18 cellular contexts compared by ENCODE assay signal in the genomic region with DNA sequence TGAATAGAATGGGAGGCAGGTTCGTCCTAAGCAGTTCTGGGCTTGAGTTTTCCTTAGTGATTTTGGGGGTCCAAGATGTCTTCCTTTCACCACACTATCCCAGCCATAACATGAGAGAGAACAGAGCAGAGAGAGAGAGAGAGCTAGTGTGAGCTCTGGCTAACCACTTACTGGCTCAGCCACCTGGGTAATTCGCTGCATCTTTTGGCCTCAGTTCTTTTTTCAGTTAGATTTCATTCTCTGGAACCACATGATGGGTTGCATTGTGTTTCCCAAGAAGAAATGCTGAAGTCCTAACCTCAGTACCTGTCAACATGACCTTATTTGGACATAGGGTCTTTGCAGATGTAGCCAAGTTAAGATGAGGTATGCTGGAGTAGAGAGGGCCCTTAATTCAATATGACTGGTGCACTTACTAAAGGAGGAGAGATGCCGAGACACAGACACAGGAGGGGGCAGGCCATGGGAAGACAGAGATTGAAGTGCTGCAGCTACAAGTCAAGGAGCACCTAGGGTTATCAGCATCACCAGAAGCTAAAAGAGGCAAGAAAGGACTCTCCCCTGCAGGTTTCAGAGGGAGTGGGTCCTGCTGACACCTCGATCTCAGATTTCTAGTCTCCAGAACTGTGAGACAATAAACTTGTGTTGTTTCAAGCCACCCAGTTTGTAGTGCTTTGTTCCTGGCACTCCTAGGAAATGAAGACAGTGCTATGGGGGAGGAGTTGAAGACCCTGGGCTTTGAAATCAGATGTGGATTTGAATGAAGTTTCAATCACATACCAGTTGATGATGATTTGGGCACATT. TPM values are rescaled to one million over a fixed set of nuclear protein-coding genes. Genes with fewer than 3 reads are reported as not detected.
DNase-seq lines count a peak whose midpoint lies in the region; ATAC-seq and TF ChIP-seq lines count a peak whose summit lies in the region.
"Had no signal": no experiment of that assay in that cellular context is flagged by ENCODE, and none has a peak within 500 bp of the region (broad histone marks: within the 10 kb centered on the region; RNA-seq: fewer than 3 reads in every experiment).

No MANE protein-coding gene starts in this region.

- H3K4me3 ChIP-seq in AG04450 (ENCODE audit: low read depth, low read length) (no peak overlapping the region), HEK293 (ENCODE audit: low read depth, low read length) (no peak overlapping the region)
- H3K4me3 ChIP-seq: BLaER1 had no signal

- no peaks in the 10 kb centered on the region for H3K36me3 ChIP-seq in HEK293 (ENCODE audit: control insufficient read depth in 2 of 2, insufficient read depth in 1 of 2, low read length in 2 of 2)
- H3K36me3 ChIP-seq: WERI-Rb-1 had no signal

- H3K4me1 ChIP-seq in HEK293 (ENCODE audit: control insufficient read depth, insufficient read depth, low read length) = peaks cover 12% of the 10 kb centered on the region

- CTCF ChIA-PET in AG04450 (lab: Charles Lee) = interaction anchor here (0.5 kb wide), 1 partner anchor 14 kb away, joined by 3 read pairs; no protein-coding TSS in a partner anchor
- CTCF ChIA-PET in HEK293 (lab: Yijun Ruan, JAX) = interaction anchor here (0.7 to 1.7 kb wide), 4 partner anchors 20 to 579 kb away, joined by 3 to 5 read pairs (median 4); no protein-coding TSS in a partner anchor
- CTCF ChIA-PET in WTC11 (lab: Charles Lee) = interaction anchor here (1.5 kb wide), 1 partner anchor 80 kb away, joined by 4 read pairs; no protein-coding TSS in a partner anchor

- H3K4me3 Mint-ChIP-seq in WTC11 = no peak overlapping the region
- no peak overlapping the region for H3K4me3 Mint-ChIP-seq in nephron progenitor cell
- H3K4me3 Mint-ChIP-seq: immature natural killer cell, memory B cell, nephron had no signal

- peak; percentile 41 for ATAC-seq in WTC11
- ATAC-seq in GM18858 (IDR thresholded peaks at IDR 0.05; ENCODE audit: unreplicated experiment) = no peak
- no peak for ATAC-seq in GM18519 (IDR thresholded peaks at IDR 0.05; ENCODE audit: low FRiP score, unreplicated experiment)
- ATAC-seq: right cardiac atrium had no signal

- H3K9me3 ChIP-seq in AG04450 (ENCODE audit: control insufficient read depth, insufficient read depth, low read length) = no peaks in the 10 kb centered on the region
- no peaks in the 10 kb centered on the region for H3K9me3 ChIP-seq in HEK293 (ENCODE audit: control insufficient read depth, insufficient read depth, low read depth, low read length)

- DNase-seq in AG04450 (ENCODE audit: low read depth, low spot score) (no peak), WTC11 (ENCODE audit: low spot score) (no peak), nephron progenitor cell (no peak), NCI-H748 (lab: John Stamatoyannopoulos, UW; ENCODE audit: unreplicated experiment) (no peak)
- DNase-seq: dermis blood vessel endothelial cell; erythroblast; immature natural killer cell; NCI-H1092 treated with DMSO at 0.1 percent for 48 hours; NCI-H748 treated with DMSO at 0.1 percent for 48 hours; right cardiac atrium; stimulated activated CD4-positive, alpha-beta T cell treated with anti-CD3 and anti-CD28 coated beads, Interleukin-1b, Interleukin-23, amount 100 ng/mL, for 48 hours; WERI-Rb-1 had no signal

- H3K4me1 Mint-ChIP-seq in WTC11 (peaks cover 67% of the 10 kb centered on the region), nephron progenitor cell (peaks cover 67% of the 10 kb centered on the region)
- H3K4me1 Mint-ChIP-seq: immature natural killer cell had no signal

- H3K27me3 ChIP-seq in AG04450 (ENCODE audit: control insufficient read depth, insufficient read depth, low read length) = no peaks in the 10 kb centered on the region
- H3K27me3 ChIP-seq: BLaER1 had no signal

- H3K36me3 Mint-ChIP-seq in WTC11 (peaks cover 6% of the 10 kb centered on the region; the same call in 1 of the 2 replicates), nephron progenitor cell (ENCODE audit: low read depth) (peaks cover 11% of the 10 kb centered on the region)
- H3K36me3 Mint-ChIP-seq: immature natural killer cell, memory B cell had no signal

- no peak overlapping the region for H3K27ac Mint-ChIP-seq in WTC11
- peak overlapping the region; percentile 26 for H3K27ac Mint-ChIP-seq in nephron progenitor cell
- H3K27ac Mint-ChIP-seq: immature natural killer cell, memory B cell had no signal

- TF ChIP-seq CTCF in AG04450 (IDR thresholded peaks at IDR 0.05; ENCODE audit: low read depth, low read length) (no peak), HEK293 (tag by site-specific recombination; IDR thresholded peaks at IDR 0.05) (no peak), WTC11 (IDR thresholded peaks at IDR 0.05) (no peak), nephron progenitor cell (IDR thresholded peaks at IDR 0.05) (no peak)

- H3K9me3 Mint-ChIP-seq in WTC11 (peaks cover 12% of the 10 kb centered on the region), nephron progenitor cell (peaks cover 13% of the 10 kb centered on the region)
- H3K9me3 Mint-ChIP-seq: immature natural killer cell, memory B cell, nephron had no signal

- H3K27me3 Mint-ChIP-seq in WTC11 (ENCODE audit: low read depth) (peaks cover 3% of the 10 kb centered on the region; the same call in 1 of the 2 replicates), nephron progenitor cell (ENCODE audit: low read depth, poor library complexity) (peaks cover 9% of the 10 kb centered on the region)

- POLR2A ChIA-PET in AG04450 (lab: Yijun Ruan, JAX) (interaction anchor here (0.6 kb wide), 1 partner anchor 421 kb away, joined by 6 read pairs; no protein-coding TSS in a partner anchor), HEK293 (lab: Yijun Ruan, JAX) (no interaction called here), WTC11 (lab: Charles Lee) (interaction anchor here (0.6 kb wide), 1 partner anchor 89 kb away, joined by 3 read pairs; no protein-coding TSS in a partner anchor)

- H3K27ac ChIP-seq in AG04450 (ENCODE audit: low read depth, low read length) (peak overlapping the region; percentile 31), HEK293 (ENCODE audit: extremely low read depth, low read depth, low read length) (no peak overlapping the region)
- H3K27ac ChIP-seq: BLaER1, WERI-Rb-1 had no signal

TF ChIP-seq in HEK293, 187 proteins besides CTCF, POLR2A, EP300 and RAD21 (continues in another document):
- TF ChIP-seq ZSCAN16 (tag by site-specific recombination; IDR thresholded peaks at IDR 0.05) (no peak), PRDM10 (tag by site-specific recombination; IDR thresholded peaks at IDR 0.05) (peak; percentile 80), KLF7 (tag by site-specific recombination; IDR thresholded peaks at IDR 0.05; ENCODE audit: borderline replicate concordance) (no peak)

TF ChIP-seq in WTC11, 78 proteins besides CTCF, POLR2A, EP300 and RAD21:
- TF ChIP-seq PREB (CRISPR knock-in tag; IDR thresholded peaks at IDR 0.05; ENCODE audit: borderline replicate concordance) = no peak
- TF ChIP-seq, protein P1, sequence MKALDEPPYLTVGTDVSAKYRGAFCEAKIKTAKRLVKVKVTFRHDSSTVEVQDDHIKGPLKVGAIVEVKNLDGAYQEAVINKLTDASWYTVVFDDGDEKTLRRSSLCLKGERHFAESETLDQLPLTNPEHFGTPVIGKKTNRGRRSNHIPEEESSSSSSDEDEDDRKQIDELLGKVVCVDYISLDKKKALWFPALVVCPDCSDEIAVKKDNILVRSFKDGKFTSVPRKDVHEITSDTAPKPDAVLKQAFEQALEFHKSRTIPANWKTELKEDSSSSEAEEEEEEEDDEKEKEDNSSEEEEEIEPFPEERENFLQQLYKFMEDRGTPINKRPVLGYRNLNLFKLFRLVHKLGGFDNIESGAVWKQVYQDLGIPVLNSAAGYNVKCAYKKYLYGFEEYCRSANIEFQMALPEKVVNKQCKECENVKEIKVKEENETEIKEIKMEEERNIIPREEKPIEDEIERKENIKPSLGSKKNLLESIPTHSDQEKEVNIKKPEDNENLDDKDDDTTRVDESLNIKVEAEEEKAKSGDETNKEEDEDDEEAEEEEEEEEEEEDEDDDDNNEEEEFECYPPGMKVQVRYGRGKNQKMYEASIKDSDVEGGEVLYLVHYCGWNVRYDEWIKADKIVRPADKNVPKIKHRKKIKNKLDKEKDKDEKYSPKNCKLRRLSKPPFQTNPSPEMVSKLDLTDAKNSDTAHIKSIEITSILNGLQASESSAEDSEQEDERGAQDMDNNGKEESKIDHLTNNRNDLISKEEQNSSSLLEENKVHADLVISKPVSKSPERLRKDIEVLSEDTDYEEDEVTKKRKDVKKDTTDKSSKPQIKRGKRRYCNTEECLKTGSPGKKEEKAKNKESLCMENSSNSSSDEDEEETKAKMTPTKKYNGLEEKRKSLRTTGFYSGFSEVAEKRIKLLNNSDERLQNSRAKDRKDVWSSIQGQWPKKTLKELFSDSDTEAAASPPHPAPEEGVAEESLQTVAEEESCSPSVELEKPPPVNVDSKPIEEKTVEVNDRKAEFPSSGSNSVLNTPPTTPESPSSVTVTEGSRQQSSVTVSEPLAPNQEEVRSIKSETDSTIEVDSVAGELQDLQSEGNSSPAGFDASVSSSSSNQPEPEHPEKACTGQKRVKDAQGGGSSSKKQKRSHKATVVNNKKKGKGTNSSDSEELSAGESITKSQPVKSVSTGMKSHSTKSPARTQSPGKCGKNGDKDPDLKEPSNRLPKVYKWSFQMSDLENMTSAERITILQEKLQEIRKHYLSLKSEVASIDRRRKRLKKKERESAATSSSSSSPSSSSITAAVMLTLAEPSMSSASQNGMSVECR (CRISPR knock-in tag; IDR thresholded peaks at IDR 0.05; ENCODE audit: borderline replicate concordance) = no peak
- TF ChIP-seq, protein P2, sequence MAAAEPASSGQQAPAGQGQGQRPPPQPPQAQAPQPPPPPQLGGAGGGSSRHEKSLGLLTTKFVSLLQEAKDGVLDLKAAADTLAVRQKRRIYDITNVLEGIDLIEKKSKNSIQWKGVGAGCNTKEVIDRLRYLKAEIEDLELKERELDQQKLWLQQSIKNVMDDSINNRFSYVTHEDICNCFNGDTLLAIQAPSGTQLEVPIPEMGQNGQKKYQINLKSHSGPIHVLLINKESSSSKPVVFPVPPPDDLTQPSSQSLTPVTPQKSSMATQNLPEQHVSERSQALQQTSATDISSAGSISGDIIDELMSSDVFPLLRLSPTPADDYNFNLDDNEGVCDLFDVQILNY (CRISPR knock-in tag; IDR thresholded peaks at IDR 0.05) = no peak
- no peak for TF ChIP-seq SP1 (CRISPR knock-in tag; conservative IDR thresholded peaks at IDR 0.05)
- TF ChIP-seq ZNF416 (CRISPR knock-in tag; IDR thresholded peaks at IDR 0.05) = no peak

RNA-seq across cellular contexts. Expression of gene TARBP1, which starts 26.2 kb away (rescaled TPM):
- polyA plus RNA-seq in AG04450 (2011; rRNA removed) = 19.4 and 22.6 TPM in 2 replicates
- 11.2 and 14.5 TPM in 2 replicates for polyA minus RNA-seq in AG04450 (2011; rRNA and poly(A)+ RNA removed)
- 24.0 to 27.6 TPM (median 27.3 TPM) in 3 replicates for total RNA-seq in WTC11 (2021)
